In genomic region chr7:66114743-66115727, GRCh38 we compare ENCODE assay signal across 1 cellular context.
TF ChIP-seq lines count a peak whose summit lies in the region.

CRCP (plus strand) TSS chr7:66114847; CDS start chr7:66114963, 116 bp downstream.

TF ChIP-seq in HepG2, 621 proteins besides CTCF, POLR2A, EP300 and RAD21 (continued from another document and continues in another):
- TF ChIP-seq PRDM10 (CRISPR knock-in tag; IDR thresholded peaks at IDR 0.05; ENCODE audit: low read depth) (no peak; the same call in none of the 2 replicates), MEIS2 (CRISPR knock-in tag; IDR thresholded peaks at IDR 0.05) (no peak), KDM2A (CRISPR knock-in tag; IDR thresholded peaks at IDR 0.05; ENCODE audit: borderline replicate concordance, low read depth) (peak; percentile 92), ZNF644 (CRISPR knock-in tag; IDR thresholded peaks at IDR 0.05; ENCODE audit: low read depth) (no peak), ZNF773 (CRISPR knock-in tag; IDR thresholded peaks at IDR 0.05; ENCODE audit: borderline replicate concordance) (peak; percentile 47; the same call in 1 of the 2 replicates), ZXDC (CRISPR knock-in tag; IDR thresholded peaks at IDR 0.05) (no peak), THAP11 (CRISPR knock-in tag; IDR thresholded peaks at IDR 0.05) (peak; percentile 64), PLRG1 (conservative IDR thresholded peaks at IDR 0.05) (no peak), ARNT (IDR thresholded peaks at IDR 0.05) (no peak), SMARCE1 (IDR thresholded peaks at IDR 0.05; ENCODE audit: borderline replicate concordance) (no peak), ZHX2 (IDR thresholded peaks at IDR 0.05; ENCODE audit: low read depth) (no peak), ZHX2 (CRISPR knock-in tag; IDR thresholded peaks at IDR 0.05; ENCODE audit: borderline replicate concordance) (no peak), DNMT1 (CRISPR knock-in tag; IDR thresholded peaks at IDR 0.05) (peak; percentile 20; the same call in 1 of the 2 replicates), JUND (CRISPR knock-in tag; IDR thresholded peaks at IDR 0.05) (no peak), ZBTB7A (CRISPR knock-in tag; IDR thresholded peaks at IDR 0.05) (no peak; the same call in 1 of the 2 replicates), NFE2L2 (IDR thresholded peaks at IDR 0.05; ENCODE audit: low read length) (no peak), ZNF207 (IDR thresholded peaks at IDR 0.05; ENCODE audit: borderline replicate concordance) (no peak), ZNF432 (CRISPR knock-in tag; IDR thresholded peaks at IDR 0.05; ENCODE audit: borderline replicate concordance) (no peak), ZNF224 (CRISPR knock-in tag; IDR thresholded peaks at IDR 0.05) (peak; percentile 67), FOSL2 (CRISPR knock-in tag; IDR thresholded peaks at IDR 0.05) (peak; percentile 46; the same call in 1 of the 2 replicates), ZNF879 (CRISPR knock-in tag; IDR thresholded peaks at IDR 0.05) (peak; percentile 82; the same call in 1 of the 2 replicates), CAMTA2 (CRISPR knock-in tag; IDR thresholded peaks at IDR 0.05; ENCODE audit: borderline replicate concordance) (no peak; the same call in 1 of the 2 replicates), ZNF451 (CRISPR knock-in tag; IDR thresholded peaks at IDR 0.05) (peak; percentile 71), ZNF263 (CRISPR knock-in tag; IDR thresholded peaks at IDR 0.05) (no peak; the same call in 1 of the 2 replicates), SETDB1 (CRISPR knock-in tag; IDR thresholded peaks at IDR 0.05; ENCODE audit: borderline replicate concordance) (no peak), KDM3A (CRISPR knock-in tag; IDR thresholded peaks at IDR 0.05; ENCODE audit: low read depth) (no peak), ZNF674 (CRISPR knock-in tag; IDR thresholded peaks at IDR 0.05; ENCODE audit: low read depth) (no peak), FOXK1 (CRISPR knock-in tag; IDR thresholded peaks at IDR 0.05; ENCODE audit: borderline replicate concordance, low read depth) (no peak), ZNF605 (CRISPR knock-in tag; IDR thresholded peaks at IDR 0.05) (peak; percentile 61; the same call in 1 of the 2 replicates), BCL6 (CRISPR knock-in tag; IDR thresholded peaks at IDR 0.05) (peak; percentile 19; the same call in 1 of the 2 replicates), KDM5A (IDR thresholded peaks at IDR 0.05; ENCODE audit: borderline replicate concordance, low read length) (peak; percentile 55), ATAD3A (CRISPR knock-in tag; IDR thresholded peaks at IDR 0.05) (no peak), ATF7 (IDR thresholded peaks at IDR 0.05) (no peak), ATF7 (CRISPR knock-in tag; IDR thresholded peaks at IDR 0.05) (peak; percentile 15; the same call in 1 of the 2 replicates), HIVEP1 (CRISPR knock-in tag; IDR thresholded peaks at IDR 0.05) (0 out of 2 replicates have a peak, but pooled peaks have one; percentile 62)
- TF ChIP-seq, protein P1, sequence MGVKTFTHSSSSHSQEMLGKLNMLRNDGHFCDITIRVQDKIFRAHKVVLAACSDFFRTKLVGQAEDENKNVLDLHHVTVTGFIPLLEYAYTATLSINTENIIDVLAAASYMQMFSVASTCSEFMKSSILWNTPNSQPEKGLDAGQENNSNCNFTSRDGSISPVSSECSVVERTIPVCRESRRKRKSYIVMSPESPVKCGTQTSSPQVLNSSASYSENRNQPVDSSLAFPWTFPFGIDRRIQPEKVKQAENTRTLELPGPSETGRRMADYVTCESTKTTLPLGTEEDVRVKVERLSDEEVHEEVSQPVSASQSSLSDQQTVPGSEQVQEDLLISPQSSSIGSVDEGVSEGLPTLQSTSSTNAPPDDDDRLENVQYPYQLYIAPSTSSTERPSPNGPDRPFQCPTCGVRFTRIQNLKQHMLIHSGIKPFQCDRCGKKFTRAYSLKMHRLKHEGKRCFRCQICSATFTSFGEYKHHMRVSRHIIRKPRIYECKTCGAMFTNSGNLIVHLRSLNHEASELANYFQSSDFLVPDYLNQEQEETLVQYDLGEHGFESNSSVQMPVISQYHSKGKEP (CRISPR knock-in tag; IDR thresholded peaks at IDR 0.05) = 0 out of 2 replicates have a peak, but pooled peaks have one; percentile 30
- TF ChIP-seq, protein P2, sequence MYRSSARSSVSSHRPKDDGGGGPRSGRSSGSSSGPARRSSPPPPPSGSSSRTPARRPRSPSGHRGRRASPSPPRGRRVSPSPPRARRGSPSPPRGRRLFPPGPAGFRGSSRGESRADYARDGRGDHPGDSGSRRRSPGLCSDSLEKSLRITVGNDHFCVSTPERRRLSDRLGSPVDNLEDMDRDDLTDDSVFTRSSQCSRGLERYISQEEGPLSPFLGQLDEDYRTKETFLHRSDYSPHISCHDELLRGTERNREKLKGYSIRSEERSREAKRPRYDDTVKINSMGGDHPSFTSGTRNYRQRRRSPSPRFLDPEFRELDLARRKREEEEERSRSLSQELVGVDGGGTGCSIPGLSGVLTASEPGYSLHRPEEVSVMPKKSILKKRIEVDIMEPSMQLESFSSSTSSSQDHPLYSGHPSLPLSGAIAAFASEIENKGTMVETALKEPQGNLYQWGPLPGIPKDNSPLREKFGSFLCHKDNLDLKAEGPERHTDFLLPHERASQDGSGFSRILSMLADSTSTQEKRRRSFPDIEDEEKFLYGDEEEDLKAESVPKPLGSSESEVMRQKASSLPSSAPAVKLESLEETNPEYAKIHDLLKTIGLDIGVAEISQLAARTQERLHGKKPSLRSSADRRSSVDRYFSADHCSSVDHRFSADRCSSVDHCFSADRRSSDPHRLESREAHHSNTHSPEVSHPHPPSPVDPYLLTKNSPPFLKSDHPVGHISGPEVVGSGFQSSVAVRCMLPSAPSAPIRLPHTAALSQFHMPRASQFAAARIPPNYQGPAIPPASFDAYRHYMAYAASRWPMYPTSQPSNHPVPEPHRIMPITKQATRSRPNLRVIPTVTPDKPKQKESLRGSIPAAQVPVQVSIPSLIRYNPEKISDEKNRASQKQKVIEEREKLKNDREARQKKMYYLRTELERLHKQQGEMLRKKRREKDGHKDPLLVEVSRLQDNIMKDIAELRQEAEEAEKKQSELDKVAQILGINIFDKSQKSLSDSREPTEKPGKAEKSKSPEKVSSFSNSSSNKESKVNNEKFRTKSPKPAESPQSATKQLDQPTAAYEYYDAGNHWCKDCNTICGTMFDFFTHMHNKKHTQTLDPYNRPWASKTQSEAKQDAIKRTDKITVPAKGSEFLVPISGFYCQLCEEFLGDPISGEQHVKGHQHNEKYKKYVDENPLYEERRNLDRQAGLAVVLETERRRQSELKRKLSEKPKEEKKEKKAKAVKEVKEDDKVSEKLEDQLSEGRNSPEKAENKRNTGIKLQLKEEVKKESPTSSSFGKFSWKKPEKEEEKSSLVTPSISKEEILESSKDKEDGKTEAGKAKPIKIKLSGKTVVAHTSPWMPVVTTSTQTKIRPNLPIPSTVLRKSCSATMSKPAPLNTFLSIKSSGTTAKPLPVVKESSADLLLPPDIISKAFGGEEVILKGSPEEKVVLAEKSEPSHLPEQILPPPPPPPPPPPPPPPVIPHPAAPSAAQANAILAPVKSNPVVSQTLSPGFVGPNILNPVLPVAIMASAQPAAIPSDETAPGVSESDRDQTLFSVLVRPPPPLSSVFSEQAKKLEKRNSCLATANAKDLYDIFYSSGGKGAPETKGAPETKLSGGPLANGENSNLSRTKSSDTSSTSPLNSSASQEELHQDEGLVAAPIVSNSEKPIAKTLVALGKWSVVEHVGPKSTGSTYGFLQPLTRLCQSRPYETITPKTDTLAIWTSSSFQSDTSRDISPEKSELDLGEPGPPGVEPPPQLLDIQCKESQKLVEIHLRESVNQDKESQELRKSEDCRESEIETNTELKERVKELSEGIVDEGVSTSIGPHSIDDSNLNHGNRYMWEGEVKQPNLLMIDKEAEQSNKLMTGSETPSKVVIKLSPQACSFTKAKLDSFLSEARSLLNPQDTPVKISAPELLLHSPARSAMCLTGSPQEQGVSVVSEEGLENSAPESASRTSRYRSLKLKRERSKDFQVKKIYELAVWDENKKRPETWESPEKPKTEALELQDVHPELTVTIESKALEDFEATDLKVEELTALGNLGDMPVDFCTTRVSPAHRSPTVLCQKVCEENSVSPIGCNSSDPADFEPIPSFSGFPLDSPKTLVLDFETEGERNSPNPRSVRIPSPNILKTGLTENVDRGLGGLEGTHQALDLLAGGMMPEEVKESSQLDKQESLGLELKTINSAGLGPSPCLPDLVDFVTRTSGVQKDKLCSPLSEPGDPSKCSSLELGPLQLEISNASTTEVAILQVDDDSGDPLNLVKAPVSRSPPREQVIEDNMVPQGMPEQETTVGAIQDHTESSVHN (CRISPR knock-in tag; IDR thresholded peaks at IDR 0.05) = no peak
- TF ChIP-seq, protein P3, sequence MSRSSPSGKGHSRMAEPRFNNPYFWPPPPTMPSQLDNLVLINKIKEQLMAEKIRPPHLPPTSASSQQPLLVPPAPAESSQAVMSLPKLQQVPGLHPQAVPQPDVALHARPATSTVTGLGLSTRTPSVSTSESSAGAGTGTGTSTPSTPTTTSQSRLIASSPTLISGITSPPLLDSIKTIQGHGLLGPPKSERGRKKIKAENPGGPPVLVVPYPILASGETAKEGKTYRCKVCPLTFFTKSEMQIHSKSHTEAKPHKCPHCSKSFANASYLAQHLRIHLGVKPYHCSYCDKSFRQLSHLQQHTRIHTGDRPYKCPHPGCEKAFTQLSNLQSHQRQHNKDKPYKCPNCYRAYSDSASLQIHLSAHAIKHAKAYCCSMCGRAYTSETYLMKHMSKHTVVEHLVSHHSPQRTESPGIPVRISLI (CRISPR knock-in tag; IDR thresholded peaks at IDR 0.05; ENCODE audit: borderline replicate concordance) = peak; percentile 31; the same call in 1 of the 2 replicates
